Comparison of ENCODE assay signal across 22 cellular contexts in the genomic region with DNA sequence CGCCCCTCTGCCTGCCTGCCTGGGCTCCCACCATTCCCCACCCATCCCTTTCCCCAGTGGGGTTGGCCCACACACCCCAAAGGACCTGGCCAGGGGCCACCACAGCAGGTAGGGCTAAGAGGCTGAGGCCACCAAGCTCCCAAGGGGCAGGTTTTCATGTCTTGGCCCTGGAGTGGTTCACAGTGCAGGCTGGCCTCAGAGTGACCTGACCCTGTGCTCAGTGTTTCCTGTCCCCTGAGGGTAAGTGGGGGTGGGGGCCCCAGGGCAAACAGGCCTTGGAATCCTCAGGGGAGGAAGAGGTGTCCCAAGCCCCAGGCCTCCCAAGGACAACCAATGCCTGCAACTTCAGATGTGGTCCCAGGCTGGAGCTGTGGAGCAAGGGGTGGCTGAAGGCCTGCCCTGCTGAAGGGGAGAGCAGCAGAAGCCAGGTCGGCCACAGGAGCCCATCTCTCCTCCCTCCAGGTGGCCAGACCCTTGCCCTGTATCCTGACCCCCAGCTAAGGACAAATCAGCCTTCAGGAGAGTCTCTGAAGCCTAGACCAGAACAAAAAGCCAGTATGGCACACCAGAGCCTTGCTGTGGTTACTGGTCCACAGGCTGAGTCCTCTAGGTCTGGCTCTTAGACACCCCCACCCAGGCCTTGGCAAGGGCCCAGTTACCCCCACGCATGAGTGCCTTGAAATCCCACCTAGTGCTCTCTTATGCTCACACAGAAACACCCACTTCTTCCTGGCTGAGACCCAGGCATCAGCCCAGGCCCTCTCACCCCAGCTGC. TPM values are rescaled to one million over a fixed set of nuclear protein-coding genes. Genes with fewer than 3 reads are reported as not detected.
DNase-seq lines count a peak whose midpoint lies in the region; ATAC-seq lines count a peak whose summit lies in the region.
"Had no signal": no experiment of that assay in that cellular context is flagged by ENCODE, and none has a peak within 500 bp of the region (broad histone marks: within the 10 kb centered on the region; RNA-seq: fewer than 3 reads in every experiment).

No MANE protein-coding gene starts in this region.

- peaks cover 26% of the 10 kb centered on the region for H3K4me1 Mint-ChIP-seq in central memory CD8-positive, alpha-beta T cell
- H3K4me1 Mint-ChIP-seq in stimulated activated effector memory CD8-positive, alpha-beta T cell treated with anti-CD3 and anti-CD28 coated beads, Interleukin-12 subunit alpha, Interleukin-12 subunit beta, amount 100 ng/mL, for 72 hours: peaks cover 35% of the 10 kb centered on the region

- peaks cover 28% of the 10 kb centered on the region for H3K27me3 Mint-ChIP-seq in central memory CD8-positive, alpha-beta T cell

- no peak overlapping the region for H3K4me3 ChIP-seq in H7 (ENCODE audit: insufficient read depth, low read depth, low read length)
- H3K4me3 ChIP-seq: breast epithelium, coronary artery, SJSA1, thyroid gland had no signal

- peak; percentile 57 for DNase-seq in activated effector memory CD4-positive, alpha-beta T cell treated with anti-CD3 and anti-CD28 coated beads, Interleukin-2, amount 50 U/mL, for 16 hours
- no peak for DNase-seq in activated effector memory CD4-positive, alpha-beta T cell treated with Interleukin-2 at 50 U/mL for 16 hours
- DNase-seq in H7: peak; percentile 47
- no peak for DNase-seq in central memory CD8-positive, alpha-beta T cell (ENCODE audit: low spot score in 2 of 2)
- no peak for DNase-seq in stimulated activated effector memory CD8-positive, alpha-beta T cell treated with anti-CD3 and anti-CD28 coated beads, Interleukin-12 subunit alpha, Interleukin-12 subunit beta, amount 100 ng/mL, for 72 hours (ENCODE audit: low spot score in 2 of 2)
- no peak for DNase-seq in NCI-H748 (lab: John Stamatoyannopoulos, UW; ENCODE audit: unreplicated experiment)
- no peak for DNase-seq in NCI-H345 (lab: John Stamatoyannopoulos, UW)
- DNase-seq: activated gamma-delta T cell treated with Interleukin-2 at 50 U/mL for 16 hours; CD8-positive, alpha-beta T cell; HFFc6; left cardiac atrium; mesenchymal stem cell; naive B cell; NCI-H2171; NCI-H774; OCI-M1 had no signal

- no peak for ATAC-seq in central memory CD8-positive, alpha-beta T cell (replicated peaks; ENCODE audit: extremely low read depth, poor library complexity, severe bottlenecking)
- ATAC-seq in stimulated activated effector memory CD8-positive, alpha-beta T cell treated with anti-CD3 and anti-CD28 coated beads, Interleukin-12 subunit alpha, Interleukin-12 subunit beta, amount 100 ng/mL, for 72 hours: no peak
- ATAC-seq in GM19463 (IDR thresholded peaks at IDR 0.05; ENCODE audit: unreplicated experiment): no peak
- ATAC-seq: CD8-positive, alpha-beta T cell; left cardiac atrium; stimulated activated memory B cell treated with anti-CD40 and anti-IgM and Interleukin-4, amounts not matched to agents 10 μg/mL and 1 μg/mL and 100 μg/mL, for 72 hours had no signal

- H3K36me3 Mint-ChIP-seq in central memory CD8-positive, alpha-beta T cell (ENCODE audit: insufficient read depth): peaks cover 9% of the 10 kb centered on the region
- no peaks in the 10 kb centered on the region for H3K36me3 Mint-ChIP-seq in stimulated activated effector memory CD8-positive, alpha-beta T cell treated with anti-CD3 and anti-CD28 coated beads, Interleukin-12 subunit alpha, Interleukin-12 subunit beta, amount 100 ng/mL, for 72 hours
- H3K36me3 Mint-ChIP-seq: CD8-positive, alpha-beta T cell; naive B cell; stimulated activated memory B cell treated with anti-CD40 and anti-IgM and Interleukin-4, amounts not matched to agents 10 μg/mL and 1 μg/mL and 100 μg/mL, for 72 hours had no signal

- peaks cover 3% of the 10 kb centered on the region for H3K27me3 ChIP-seq in H7 (ENCODE audit: control insufficient read depth, insufficient read depth, low read length)

- H3K4me3 Mint-ChIP-seq in central memory CD8-positive, alpha-beta T cell: no peak overlapping the region
- no peak overlapping the region for H3K4me3 Mint-ChIP-seq in stimulated activated effector memory CD8-positive, alpha-beta T cell treated with anti-CD3 and anti-CD28 coated beads, Interleukin-12 subunit alpha, Interleukin-12 subunit beta, amount 100 ng/mL, for 72 hours
- H3K4me3 Mint-ChIP-seq: CD8-positive, alpha-beta T cell; HFFc6; stimulated activated memory B cell treated with anti-CD40 and anti-IgM and Interleukin-4, amounts not matched to agents 10 μg/mL and 1 μg/mL and 100 μg/mL, for 72 hours had no signal

- H3K36me3 ChIP-seq in H7 (replicated peaks; ENCODE audit: control insufficient read depth, insufficient read depth, low read length): no peaks in the 10 kb centered on the region; the same call in 1 of the 2 replicates
- H3K36me3 ChIP-seq: breast epithelium, thyroid gland had no signal

- H3K9me3 Mint-ChIP-seq in central memory CD8-positive, alpha-beta T cell: no peaks in the 10 kb centered on the region
- no peaks in the 10 kb centered on the region for H3K9me3 Mint-ChIP-seq in stimulated activated effector memory CD8-positive, alpha-beta T cell treated with anti-CD3 and anti-CD28 coated beads, Interleukin-12 subunit alpha, Interleukin-12 subunit beta, amount 100 ng/mL, for 72 hours
- H3K9me3 Mint-ChIP-seq: CD8-positive, alpha-beta T cell; HFFc6; naive B cell; stimulated activated memory B cell treated with anti-CD40 and anti-IgM and Interleukin-4, amounts not matched to agents 10 μg/mL and 1 μg/mL and 100 μg/mL, for 72 hours had no signal

- peak overlapping the region; percentile 36 for H3K27ac Mint-ChIP-seq in central memory CD8-positive, alpha-beta T cell (ENCODE audit: low read depth)
- peak overlapping the region; percentile 81 for H3K27ac Mint-ChIP-seq in stimulated activated effector memory CD8-positive, alpha-beta T cell treated with anti-CD3 and anti-CD28 coated beads, Interleukin-12 subunit alpha, Interleukin-12 subunit beta, amount 100 ng/mL, for 72 hours
- H3K27ac Mint-ChIP-seq: CD8-positive, alpha-beta T cell; HFFc6; stimulated activated memory B cell treated with anti-CD40 and anti-IgM and Interleukin-4, amounts not matched to agents 10 μg/mL and 1 μg/mL and 100 μg/mL, for 72 hours had no signal

RNA-seq across cellular contexts. Expression of gene POLL, which starts 27.6 kb away (rescaled TPM):
- 24.9 and 25.0 TPM in 2 replicates for total RNA-seq in H7 (2014; rRNA removed; shearing (Covaris generic))

RNA-seq across cellular contexts. Expression of gene DPCD, which starts 27.6 kb away (rescaled TPM):
- total RNA-seq in H7 (2014; rRNA removed; shearing (Covaris generic)): 33.4 and 48.7 TPM in 2 replicates

Comparison
In these comparisons a context has a peak if more than half of its experiments do, and no peak if none do; other contexts are left out.
1. DNase-seq: peak in activated effector memory CD4-positive, alpha-beta T cell treated with anti-CD3 and anti-CD28 coated beads, Interleukin-2, amount 50 U/mL, for 16 hours (single experiment) and H7 (single experiment); none in activated effector memory CD4-positive, alpha-beta T cell treated with Interleukin-2 at 50 U/mL for 16 hours (single experiment), central memory CD8-positive, alpha-beta T cell (0 of 2), stimulated activated effector memory CD8-positive, alpha-beta T cell treated with anti-CD3 and anti-CD28 coated beads, Interleukin-12 subunit alpha, Interleukin-12 subunit beta, amount 100 ng/mL, for 72 hours (0 of 2), NCI-H748 (single experiment) and NCI-H345 (single experiment).